Comparison of ENCODE assay signal across 8 cellular contexts in the genomic region with DNA sequence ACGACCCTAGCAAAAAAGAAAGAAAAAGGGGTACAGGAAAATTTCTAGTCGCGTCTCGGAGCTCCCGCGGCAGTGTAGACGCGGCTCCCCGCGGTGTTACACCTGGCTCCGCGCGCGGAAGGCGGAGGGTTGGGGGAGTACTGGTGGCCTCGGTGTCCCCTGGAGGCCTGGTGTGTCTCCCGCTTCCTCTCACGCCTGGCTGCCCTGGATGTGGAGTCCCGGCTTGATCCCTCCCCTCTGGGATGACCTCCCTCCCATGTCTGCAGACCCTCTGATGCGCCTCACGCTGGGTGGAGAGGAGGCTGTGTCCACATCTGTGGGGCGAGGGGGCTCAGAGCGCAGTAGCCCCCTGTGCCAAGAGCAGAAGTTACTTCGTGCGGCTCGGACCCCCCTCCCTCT. TPM values are rescaled to one million over a fixed set of nuclear protein-coding genes. Genes with fewer than 3 reads are reported as not detected.
DNase-seq lines count a peak whose midpoint lies in the region; ATAC-seq and TF ChIP-seq lines count a peak whose summit lies in the region.

No MANE protein-coding gene starts in this region.

- no peaks in the 10 kb centered on the region for H3K36me3 ChIP-seq in CD4-positive, CD25-positive, alpha-beta regulatory T cell (ENCODE audit: control insufficient read depth, insufficient read depth, low read length)
- peaks cover 0 to 5% of the 10 kb centered on the region in 2 donors for H3K36me3 ChIP-seq in muscle layer of duodenum (ENCODE audit: control insufficient read depth in 1 of 2, insufficient read depth in 2 of 2, low read length in 2 of 2)

- peak overlapping the region in 1 of 3 donors; percentile 83 for H3K27ac Mint-ChIP-seq in CD4-positive, CD25-positive, alpha-beta regulatory T cell
- H3K27ac Mint-ChIP-seq in activated naive CD8-positive, alpha-beta T cell treated with anti-CD3 and anti-CD28 coated beads, Interleukin-2, amount 50 U/mL, for 24 hours, result no peak overlapping the region

- peaks cover 6 to 19% (median 15%) of the 10 kb centered on the region in 4 donors for H3K4me1 Mint-ChIP-seq in CD4-positive, CD25-positive, alpha-beta regulatory T cell
- peaks cover 9% of the 10 kb centered on the region for H3K4me1 Mint-ChIP-seq in activated naive CD8-positive, alpha-beta T cell treated with anti-CD3 and anti-CD28 coated beads, Interleukin-2, amount 50 U/mL, for 24 hours

- H3K4me1 ChIP-seq in CD4-positive, CD25-positive, alpha-beta regulatory T cell (ENCODE audit: control insufficient read depth, insufficient read depth, low read length, poor library complexity, severe bottlenecking), result peaks cover 13% of the 10 kb centered on the region
- peaks cover 0 to 22% of the 10 kb centered on the region in 2 donors for H3K4me1 ChIP-seq in muscle layer of duodenum (ENCODE audit: control insufficient read depth in 1 of 2, insufficient read depth in 2 of 2, low read length in 2 of 2)

- ATAC-seq in CD4-positive, CD25-positive, alpha-beta regulatory T cell (ENCODE audit: low read depth in 2 of 2), result no peak
- no peak for ATAC-seq in activated naive CD8-positive, alpha-beta T cell treated with anti-CD3 and anti-CD28 coated beads, Interleukin-2, amount 50 U/mL, for 24 hours
- ATAC-seq in GM18505 (IDR thresholded peaks at IDR 0.05; ENCODE audit: unreplicated experiment), result no peak
- ATAC-seq in GM18520 (IDR thresholded peaks at IDR 0.05; ENCODE audit: unreplicated experiment), result no peak
- ATAC-seq in GM18861 (IDR thresholded peaks at IDR 0.05; ENCODE audit: unreplicated experiment), result no peak

- H3K27me3 Mint-ChIP-seq in CD4-positive, CD25-positive, alpha-beta regulatory T cell, result peaks cover 71% of the 10 kb centered on the region
- H3K27me3 Mint-ChIP-seq in activated naive CD8-positive, alpha-beta T cell treated with anti-CD3 and anti-CD28 coated beads, Interleukin-2, amount 50 U/mL, for 24 hours, result peaks cover 27% of the 10 kb centered on the region

- TF ChIP-seq CTCF in LNCaP clone FGC (IDR thresholded peaks at IDR 0.05; ENCODE audit: control insufficient read depth, extremely low read depth, insufficient read depth), result no peak

- peak overlapping the region; percentile 26 for H3K4me3 ChIP-seq in CD4-positive, CD25-positive, alpha-beta regulatory T cell (ENCODE audit: low read depth, low read length)
- H3K4me3 ChIP-seq in LNCaP clone FGC (ENCODE audit: low read depth, low read length) (peak overlapping the region; percentile 61), muscle layer of duodenum (ENCODE audit: low read depth in 1 of 2, low read length in 2 of 2) (peak overlapping the region; percentile 9 to 61)

- TF ChIP-seq POLR2A in GM18505 (IDR thresholded peaks at IDR 0.05; ENCODE audit: borderline replicate concordance, extremely low read depth, insufficient read depth, insufficient read length), result no peak

- H3K36me3 Mint-ChIP-seq in CD4-positive, CD25-positive, alpha-beta regulatory T cell, result peaks cover 3% of the 10 kb centered on the region
- peaks cover 6% of the 10 kb centered on the region for H3K36me3 Mint-ChIP-seq in activated naive CD8-positive, alpha-beta T cell treated with anti-CD3 and anti-CD28 coated beads, Interleukin-2, amount 50 U/mL, for 24 hours (ENCODE audit: low read depth)

- peak overlapping the region; percentile 71 to 94 (median 86) for H3K4me3 Mint-ChIP-seq in CD4-positive, CD25-positive, alpha-beta regulatory T cell
- H3K4me3 Mint-ChIP-seq in activated naive CD8-positive, alpha-beta T cell treated with anti-CD3 and anti-CD28 coated beads, Interleukin-2, amount 50 U/mL, for 24 hours, result peak overlapping the region; percentile 80

- H3K9me3 ChIP-seq in CD4-positive, CD25-positive, alpha-beta regulatory T cell (ENCODE audit: control insufficient read depth in 2 of 2, low read length in 2 of 2), result peaks cover 4% of the 10 kb centered on the region in 2 experiments
- H3K9me3 ChIP-seq in muscle layer of duodenum (ENCODE audit: control insufficient read depth in 1 of 2, low read length in 2 of 2), result peaks cover 0 to 5% of the 10 kb centered on the region in 2 donors

- DNase-seq in CD4-positive, CD25-positive, alpha-beta regulatory T cell, result peak in 1 of 3 donors; percentile 9
- DNase-seq in LNCaP clone FGC (ENCODE audit: low read depth) (no peak), middle frontal gyrus (ENCODE audit: extremely low spot score, low spot score) (no peak)
- DNase-seq in activated naive CD8-positive, alpha-beta T cell treated with anti-CD3 and anti-CD28 coated beads, Interleukin-2, amount 50 U/mL, for 24 hours, result peak; percentile 14

- H3K27me3 ChIP-seq in CD4-positive, CD25-positive, alpha-beta regulatory T cell (ENCODE audit: control insufficient read depth, insufficient read depth, low read length), result peaks cover 11% of the 10 kb centered on the region
- peaks cover 13% of the 10 kb centered on the region for H3K27me3 ChIP-seq in muscle layer of duodenum (ENCODE audit: low read depth, low read length)

- H3K27ac ChIP-seq in CD4-positive, CD25-positive, alpha-beta regulatory T cell (ENCODE audit: insufficient read depth, low read length, poor library complexity, severe bottlenecking), result no peak overlapping the region
- no peak overlapping the region for H3K27ac ChIP-seq in muscle layer of duodenum (ENCODE audit: low read length)

- peaks cover 0 to 6% (median 0%) of the 10 kb centered on the region in 7 donors for H3K9me3 Mint-ChIP-seq in CD4-positive, CD25-positive, alpha-beta regulatory T cell
- no peaks in the 10 kb centered on the region for H3K9me3 Mint-ChIP-seq in activated naive CD8-positive, alpha-beta T cell treated with anti-CD3 and anti-CD28 coated beads, Interleukin-2, amount 50 U/mL, for 24 hours

RNA-seq across cellular contexts. Expression of a gene that starts 1.2 kb away (rescaled TPM):
- 7.7 TPM for total RNA-seq in CD4-positive, CD25-positive, alpha-beta regulatory T cell
- 1 to 10 TPM in 2 of 4 donors, under 1 TPM in 2; 0.54 to 3.0 (median 1.2) TPM for polyA plus RNA-seq in CD4-positive, CD25-positive, alpha-beta regulatory T cell
